ENCODE assay signal across 1 cellular context in the genomic region with DNA sequence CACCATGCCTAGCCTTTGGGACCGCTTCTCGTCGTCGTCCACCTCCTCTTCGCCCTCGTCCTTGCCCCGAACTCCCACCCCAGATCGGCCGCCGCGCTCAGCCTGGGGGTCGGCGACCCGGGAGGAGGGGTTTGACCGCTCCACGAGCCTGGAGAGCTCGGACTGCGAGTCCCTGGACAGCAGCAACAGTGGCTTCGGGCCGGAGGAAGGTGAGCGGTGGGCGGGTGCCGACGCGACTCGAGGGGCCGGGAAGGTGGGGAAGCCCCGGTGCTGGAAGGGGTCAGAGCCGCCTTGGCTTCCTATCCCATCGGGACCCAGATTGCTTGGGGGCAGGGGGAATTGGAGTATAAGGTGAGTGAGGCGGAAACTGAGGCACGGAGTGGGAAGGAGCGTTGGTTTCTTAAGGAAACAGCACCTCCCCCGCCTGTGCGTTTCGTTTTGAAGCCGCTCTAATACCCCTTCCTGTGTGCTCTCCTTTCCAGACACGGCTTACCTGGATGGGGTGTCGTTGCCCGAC.
TF ChIP-seq lines count a peak whose summit lies in the region.

No MANE protein-coding gene starts in this region.

TF ChIP-seq in HepG2, 621 proteins besides CTCF, POLR2A, EP300 and RAD21 (continued from another document and continues in another):
- TF ChIP-seq, protein P1, sequence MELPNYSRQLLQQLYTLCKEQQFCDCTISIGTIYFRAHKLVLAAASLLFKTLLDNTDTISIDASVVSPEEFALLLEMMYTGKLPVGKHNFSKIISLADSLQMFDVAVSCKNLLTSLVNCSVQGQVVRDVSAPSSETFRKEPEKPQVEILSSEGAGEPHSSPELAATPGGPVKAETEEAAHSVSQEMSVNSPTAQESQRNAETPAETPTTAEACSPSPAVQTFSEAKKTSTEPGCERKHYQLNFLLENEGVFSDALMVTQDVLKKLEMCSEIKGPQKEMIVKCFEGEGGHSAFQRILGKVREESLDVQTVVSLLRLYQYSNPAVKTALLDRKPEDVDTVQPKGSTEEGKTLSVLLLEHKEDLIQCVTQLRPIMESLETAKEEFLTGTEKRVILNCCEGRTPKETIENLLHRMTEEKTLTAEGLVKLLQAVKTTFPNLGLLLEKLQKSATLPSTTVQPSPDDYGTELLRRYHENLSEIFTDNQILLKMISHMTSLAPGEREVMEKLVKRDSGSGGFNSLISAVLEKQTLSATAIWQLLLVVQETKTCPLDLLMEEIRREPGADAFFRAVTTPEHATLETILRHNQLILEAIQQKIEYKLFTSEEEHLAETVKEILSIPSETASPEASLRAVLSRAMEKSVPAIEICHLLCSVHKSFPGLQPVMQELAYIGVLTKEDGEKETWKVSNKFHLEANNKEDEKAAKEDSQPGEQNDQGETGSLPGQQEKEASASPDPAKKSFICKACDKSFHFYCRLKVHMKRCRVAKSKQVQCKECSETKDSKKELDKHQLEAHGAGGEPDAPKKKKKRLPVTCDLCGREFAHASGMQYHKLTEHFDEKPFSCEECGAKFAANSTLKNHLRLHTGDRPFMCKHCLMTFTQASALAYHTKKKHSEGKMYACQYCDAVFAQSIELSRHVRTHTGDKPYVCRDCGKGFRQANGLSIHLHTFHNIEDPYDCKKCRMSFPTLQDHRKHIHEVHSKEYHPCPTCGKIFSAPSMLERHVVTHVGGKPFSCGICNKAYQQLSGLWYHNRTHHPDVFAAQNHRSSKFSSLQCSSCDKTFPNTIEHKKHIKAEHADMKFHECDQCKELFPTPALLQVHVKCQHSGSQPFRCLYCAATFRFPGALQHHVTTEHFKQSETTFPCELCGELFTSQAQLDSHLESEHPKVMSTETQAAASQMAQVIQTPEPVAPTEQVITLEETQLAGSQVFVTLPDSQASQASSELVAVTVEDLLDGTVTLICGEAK (IDR thresholded peaks at IDR 0.05) = no peak
- TF ChIP-seq, protein P1 (CRISPR knock-in tag; IDR thresholded peaks at IDR 0.05) = no peak
- TF ChIP-seq, protein P2, sequence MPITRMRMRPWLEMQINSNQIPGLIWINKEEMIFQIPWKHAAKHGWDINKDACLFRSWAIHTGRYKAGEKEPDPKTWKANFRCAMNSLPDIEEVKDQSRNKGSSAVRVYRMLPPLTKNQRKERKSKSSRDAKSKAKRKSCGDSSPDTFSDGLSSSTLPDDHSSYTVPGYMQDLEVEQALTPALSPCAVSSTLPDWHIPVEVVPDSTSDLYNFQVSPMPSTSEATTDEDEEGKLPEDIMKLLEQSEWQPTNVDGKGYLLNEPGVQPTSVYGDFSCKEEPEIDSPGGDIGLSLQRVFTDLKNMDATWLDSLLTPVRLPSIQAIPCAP (CRISPR knock-in tag; IDR thresholded peaks at IDR 0.05; ENCODE audit: low read depth) = 0 out of 2 replicates have a peak, but pooled peaks have one; percentile 82
- TF ChIP-seq RBM22 (optimal IDR thresholded peaks at IDR 0.05; ENCODE audit: low read length) = peak; percentile 92
- TF ChIP-seq, protein P3, sequence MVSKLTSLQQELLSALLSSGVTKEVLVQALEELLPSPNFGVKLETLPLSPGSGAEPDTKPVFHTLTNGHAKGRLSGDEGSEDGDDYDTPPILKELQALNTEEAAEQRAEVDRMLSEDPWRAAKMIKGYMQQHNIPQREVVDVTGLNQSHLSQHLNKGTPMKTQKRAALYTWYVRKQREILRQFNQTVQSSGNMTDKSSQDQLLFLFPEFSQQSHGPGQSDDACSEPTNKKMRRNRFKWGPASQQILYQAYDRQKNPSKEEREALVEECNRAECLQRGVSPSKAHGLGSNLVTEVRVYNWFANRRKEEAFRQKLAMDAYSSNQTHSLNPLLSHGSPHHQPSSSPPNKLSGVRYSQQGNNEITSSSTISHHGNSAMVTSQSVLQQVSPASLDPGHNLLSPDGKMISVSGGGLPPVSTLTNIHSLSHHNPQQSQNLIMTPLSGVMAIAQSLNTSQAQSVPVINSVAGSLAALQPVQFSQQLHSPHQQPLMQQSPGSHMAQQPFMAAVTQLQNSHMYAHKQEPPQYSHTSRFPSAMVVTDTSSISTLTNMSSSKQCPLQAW (CRISPR knock-in tag; IDR thresholded peaks at IDR 0.05) = 0 out of 2 replicates have a peak, but pooled peaks have one; percentile 33
- TF ChIP-seq, protein P4, sequence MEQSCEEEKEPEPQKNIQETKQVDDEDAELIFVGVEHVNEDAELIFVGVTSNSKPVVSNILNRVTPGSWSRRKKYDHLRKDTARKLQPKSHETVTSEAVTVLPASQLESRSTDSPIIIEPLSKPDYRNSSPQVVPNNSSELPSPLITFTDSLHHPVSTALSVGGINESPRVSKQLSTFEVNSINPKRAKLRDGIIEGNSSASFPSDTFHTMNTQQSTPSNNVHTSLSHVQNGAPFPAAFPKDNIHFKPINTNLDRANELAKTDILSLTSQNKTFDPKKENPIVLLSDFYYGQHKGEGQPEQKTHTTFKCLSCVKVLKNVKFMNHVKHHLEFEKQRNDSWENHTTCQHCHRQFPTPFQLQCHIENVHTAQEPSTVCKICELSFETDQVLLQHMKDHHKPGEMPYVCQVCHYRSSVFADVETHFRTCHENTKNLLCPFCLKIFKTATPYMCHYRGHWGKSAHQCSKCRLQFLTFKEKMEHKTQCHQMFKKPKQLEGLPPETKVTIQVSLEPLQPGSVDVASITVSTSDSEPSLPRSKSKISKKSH (CRISPR knock-in tag; IDR thresholded peaks at IDR 0.05; ENCODE audit: borderline replicate concordance) = no peak
- TF ChIP-seq AGO2 (optimal IDR thresholded peaks at IDR 0.05; ENCODE audit: low read depth, low read length) = peak; percentile 97
- no peak for TF ChIP-seq ZNF552 (CRISPR knock-in tag; IDR thresholded peaks at IDR 0.05; ENCODE audit: borderline replicate concordance)
- peak; percentile 26 for TF ChIP-seq RBM39 (IDR thresholded peaks at IDR 0.05; ENCODE audit: low read depth, low read length, poor library complexity, severe bottlenecking)
- TF ChIP-seq, protein P5, sequence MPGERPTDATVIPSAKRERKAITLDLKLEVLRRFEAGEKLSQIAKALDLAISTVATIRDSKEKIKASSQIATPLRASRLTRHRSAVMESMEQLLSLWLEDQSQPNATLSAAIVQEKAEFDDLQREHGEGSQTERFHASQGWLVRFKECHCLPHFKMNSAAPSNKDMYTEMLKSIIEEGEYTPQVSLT (CRISPR knock-in tag; IDR thresholded peaks at IDR 0.05; ENCODE audit: borderline replicate concordance, low read depth) = 0 out of 2 replicates have a peak, but pooled peaks have one; percentile 3
- no peak for TF ChIP-seq ZNF792 (CRISPR knock-in tag; IDR thresholded peaks at IDR 0.05)
- no peak for TF ChIP-seq ZNF83 (CRISPR knock-in tag; IDR thresholded peaks at IDR 0.05; ENCODE audit: borderline replicate concordance)
- TF ChIP-seq PHF20 (CRISPR knock-in tag; IDR thresholded peaks at IDR 0.05) = no peak
- TF ChIP-seq, protein P6, sequence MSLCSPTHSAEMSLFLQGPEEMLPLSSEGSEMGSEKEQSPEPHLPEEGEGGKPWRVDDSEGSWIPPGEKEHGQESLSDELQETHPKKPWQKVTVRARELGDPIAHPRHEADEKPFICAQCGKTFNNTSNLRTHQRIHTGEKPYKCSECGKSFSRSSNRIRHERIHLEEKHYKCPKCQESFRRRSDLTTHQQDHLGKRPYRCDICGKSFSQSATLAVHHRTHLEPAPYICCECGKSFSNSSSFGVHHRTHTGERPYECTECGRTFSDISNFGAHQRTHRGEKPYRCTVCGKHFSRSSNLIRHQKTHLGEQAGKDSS (CRISPR knock-in tag; IDR thresholded peaks at IDR 0.05; ENCODE audit: borderline replicate concordance, low read depth) = peak; percentile 51; the same call in 1 of the 2 replicates
- TF ChIP-seq MBNL3 (CRISPR knock-in tag; conservative IDR thresholded peaks at IDR 0.05) = no peak
- no peak for TF ChIP-seq MED8 (CRISPR knock-in tag; IDR thresholded peaks at IDR 0.05; ENCODE audit: insufficient replicate concordance)
- TF ChIP-seq ARID2 (CRISPR knock-in tag; IDR thresholded peaks at IDR 0.05; ENCODE audit: borderline replicate concordance) = 0 out of 2 replicates have a peak, but pooled peaks have one; percentile 18
- TF ChIP-seq NFIC (IDR thresholded peaks at IDR 0.05; ENCODE audit: low read length) = no peak
- TF ChIP-seq TBL1XR1 (IDR thresholded peaks at IDR 0.05; ENCODE audit: borderline replicate concordance, low read length, partially characterized antibody) = no peak
- TF ChIP-seq FOXJ3 (CRISPR knock-in tag; IDR thresholded peaks at IDR 0.05; ENCODE audit: borderline replicate concordance) = no peak
- TF ChIP-seq ZC3H13 (CRISPR knock-in tag; IDR thresholded peaks at IDR 0.05) = 0 out of 2 replicates have a peak, but pooled peaks have one; percentile 67
- TF ChIP-seq, protein P7, sequence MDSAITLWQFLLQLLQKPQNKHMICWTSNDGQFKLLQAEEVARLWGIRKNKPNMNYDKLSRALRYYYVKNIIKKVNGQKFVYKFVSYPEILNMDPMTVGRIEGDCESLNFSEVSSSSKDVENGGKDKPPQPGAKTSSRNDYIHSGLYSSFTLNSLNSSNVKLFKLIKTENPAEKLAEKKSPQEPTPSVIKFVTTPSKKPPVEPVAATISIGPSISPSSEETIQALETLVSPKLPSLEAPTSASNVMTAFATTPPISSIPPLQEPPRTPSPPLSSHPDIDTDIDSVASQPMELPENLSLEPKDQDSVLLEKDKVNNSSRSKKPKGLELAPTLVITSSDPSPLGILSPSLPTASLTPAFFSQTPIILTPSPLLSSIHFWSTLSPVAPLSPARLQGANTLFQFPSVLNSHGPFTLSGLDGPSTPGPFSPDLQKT (CRISPR knock-in tag; IDR thresholded peaks at IDR 0.05; ENCODE audit: borderline replicate concordance) = no peak
- no peak for TF ChIP-seq ZNF629 (CRISPR knock-in tag; conservative IDR thresholded peaks at IDR 0.05)
- TF ChIP-seq ZNF777 (CRISPR knock-in tag; IDR thresholded peaks at IDR 0.05) = 0 out of 2 replicates have a peak, but pooled peaks have one; percentile 8
- no peak for TF ChIP-seq IRX3 (CRISPR knock-in tag; IDR thresholded peaks at IDR 0.05; ENCODE audit: borderline replicate concordance, low read depth)
- TF ChIP-seq, protein P8, sequence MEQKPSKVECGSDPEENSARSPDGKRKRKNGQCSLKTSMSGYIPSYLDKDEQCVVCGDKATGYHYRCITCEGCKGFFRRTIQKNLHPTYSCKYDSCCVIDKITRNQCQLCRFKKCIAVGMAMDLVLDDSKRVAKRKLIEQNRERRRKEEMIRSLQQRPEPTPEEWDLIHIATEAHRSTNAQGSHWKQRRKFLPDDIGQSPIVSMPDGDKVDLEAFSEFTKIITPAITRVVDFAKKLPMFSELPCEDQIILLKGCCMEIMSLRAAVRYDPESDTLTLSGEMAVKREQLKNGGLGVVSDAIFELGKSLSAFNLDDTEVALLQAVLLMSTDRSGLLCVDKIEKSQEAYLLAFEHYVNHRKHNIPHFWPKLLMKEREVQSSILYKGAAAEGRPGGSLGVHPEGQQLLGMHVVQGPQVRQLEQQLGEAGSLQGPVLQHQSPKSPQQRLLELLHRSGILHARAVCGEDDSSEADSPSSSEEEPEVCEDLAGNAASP (CRISPR knock-in tag; IDR thresholded peaks at IDR 0.05; ENCODE audit: borderline replicate concordance) = no peak
- no peak for TF ChIP-seq PHF5A (CRISPR knock-in tag; IDR thresholded peaks at IDR 0.05; ENCODE audit: low read depth, unreplicated experiment)
- no peak for TF ChIP-seq TBX3 (IDR thresholded peaks at IDR 0.05; ENCODE audit: borderline replicate concordance)
- TF ChIP-seq KDM3A (CRISPR knock-in tag; IDR thresholded peaks at IDR 0.05; ENCODE audit: low read depth) = 0 out of 2 replicates have a peak, but pooled peaks have one; percentile 60
- TF ChIP-seq ZNF781 (CRISPR knock-in tag; IDR thresholded peaks at IDR 0.05; ENCODE audit: borderline replicate concordance, not compliant biosample characterization) = peak; percentile 65
- TF ChIP-seq, protein P9, sequence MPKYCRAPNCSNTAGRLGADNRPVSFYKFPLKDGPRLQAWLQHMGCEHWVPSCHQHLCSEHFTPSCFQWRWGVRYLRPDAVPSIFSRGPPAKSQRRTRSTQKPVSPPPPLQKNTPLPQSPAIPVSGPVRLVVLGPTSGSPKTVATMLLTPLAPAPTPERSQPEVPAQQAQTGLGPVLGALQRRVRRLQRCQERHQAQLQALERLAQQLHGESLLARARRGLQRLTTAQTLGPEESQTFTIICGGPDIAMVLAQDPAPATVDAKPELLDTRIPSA (CRISPR knock-in tag; IDR thresholded peaks at IDR 0.05; ENCODE audit: borderline replicate concordance) = no peak
- TF ChIP-seq NFKBIZ (CRISPR knock-in tag; IDR thresholded peaks at IDR 0.05) = 0 out of 2 replicates have a peak, but pooled peaks have one; percentile 4
- TF ChIP-seq, protein P10, sequence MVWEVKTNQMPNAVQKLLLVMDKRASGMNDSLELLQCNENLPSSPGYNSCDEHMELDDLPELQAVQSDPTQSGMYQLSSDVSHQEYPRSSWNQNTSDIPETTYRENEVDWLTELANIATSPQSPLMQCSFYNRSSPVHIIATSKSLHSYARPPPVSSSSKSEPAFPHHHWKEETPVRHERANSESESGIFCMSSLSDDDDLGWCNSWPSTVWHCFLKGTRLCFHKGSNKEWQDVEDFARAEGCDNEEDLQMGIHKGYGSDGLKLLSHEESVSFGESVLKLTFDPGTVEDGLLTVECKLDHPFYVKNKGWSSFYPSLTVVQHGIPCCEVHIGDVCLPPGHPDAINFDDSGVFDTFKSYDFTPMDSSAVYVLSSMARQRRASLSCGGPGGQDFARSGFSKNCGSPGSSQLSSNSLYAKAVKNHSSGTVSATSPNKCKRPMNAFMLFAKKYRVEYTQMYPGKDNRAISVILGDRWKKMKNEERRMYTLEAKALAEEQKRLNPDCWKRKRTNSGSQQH (CRISPR knock-in tag; IDR thresholded peaks at IDR 0.05; ENCODE audit: low read depth) = 0 out of 2 replicates have a peak, but pooled peaks have one; percentile 18
- peak; percentile 7; the same call in 1 of the 2 replicates for TF ChIP-seq ZNF143 (CRISPR knock-in tag; IDR thresholded peaks at IDR 0.05)
- no peak for TF ChIP-seq ZNF225 (CRISPR knock-in tag; IDR thresholded peaks at IDR 0.05)
